In the genomic region with DNA sequence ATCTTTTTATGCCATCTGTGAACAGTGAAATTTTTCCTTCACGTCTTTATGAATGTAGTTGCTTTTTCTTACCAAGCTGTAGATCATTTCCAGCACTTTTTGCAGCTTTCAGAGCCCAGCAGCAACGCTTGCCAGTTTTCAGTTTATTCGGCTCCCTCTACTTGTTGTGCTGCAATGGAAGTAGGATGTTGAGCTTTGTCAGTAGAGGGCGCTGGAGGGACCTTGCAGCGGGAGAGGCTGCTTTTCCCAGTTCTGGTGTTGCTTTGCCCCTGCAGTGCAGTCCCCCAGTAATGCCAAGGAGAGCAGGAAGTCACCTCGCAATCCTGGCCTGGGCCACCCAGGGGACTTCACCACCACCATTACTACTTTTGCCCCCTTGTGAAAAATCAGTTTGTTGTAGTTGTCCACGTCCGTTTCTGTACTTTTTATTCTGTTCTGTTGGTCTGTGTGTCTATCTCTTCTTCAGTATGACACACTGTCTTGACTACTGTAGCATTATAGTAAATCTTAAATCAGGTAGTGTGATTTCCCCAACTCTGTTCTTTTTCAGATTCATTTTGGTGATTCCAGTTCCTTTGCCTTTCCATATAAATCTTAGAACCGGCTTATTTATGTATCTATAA, we compare ENCODE assay signal across 8 cellular contexts. TPM values are rescaled to one million over a fixed set of nuclear protein-coding genes. Genes with fewer than 3 reads are reported as not detected.
A peak's percentile ranks its signal among the peaks of the same experiment; 100 is the strongest.
DNase-seq lines count a peak whose midpoint lies in the region; ATAC-seq and TF ChIP-seq lines count a peak whose summit lies in the region.

No MANE protein-coding gene starts in this region.

- H3K4me1 ChIP-seq in OCI-LY7 (ENCODE audit: insufficient read depth, low read length, poor library complexity, severe bottlenecking) (no peaks in the 10 kb centered on the region), hepatocyte (ENCODE audit: insufficient read depth) (no peaks in the 10 kb centered on the region), prostate gland (replicated peaks) (no peaks in the 10 kb centered on the region)

- peak; percentile 43 for TF ChIP-seq CTCF in GM13976 (IDR thresholded peaks at IDR 0.05; ENCODE audit: borderline replicate concordance, control extremely low read depth, extremely low read depth, insufficient read depth, missing control alignments)
- peak; percentile 79 for TF ChIP-seq CTCF in OCI-LY7 (conservative IDR thresholded peaks at IDR 0.05; ENCODE audit: low read length)
- peak; percentile 28 for TF ChIP-seq CTCF in hepatocyte (IDR thresholded peaks at IDR 0.05; ENCODE audit: poor library complexity)
- TF ChIP-seq CTCF in prostate gland (IDR thresholded peaks at IDR 0.05): no peak

- no peak overlapping the region for H3K4me3 Mint-ChIP-seq in activated naive CD8-positive, alpha-beta T cell treated with anti-CD3 and anti-CD28 coated beads, Interleukin-2, amount 50 U/mL, for 24 hours

- no peaks in the 10 kb centered on the region for H3K9me3 Mint-ChIP-seq in activated naive CD8-positive, alpha-beta T cell treated with anti-CD3 and anti-CD28 coated beads, Interleukin-2, amount 50 U/mL, for 24 hours

- CTCF ChIA-PET in OCI-LY7 (lab: Charles Lee; ENCODE audit: unreplicated experiment): no interaction called here

- H3K9me2 ChIP-seq in OCI-LY7 (ENCODE audit: insufficient read depth, low read length) (no peaks in the 10 kb centered on the region), hepatocyte (replicated peaks; ENCODE audit: insufficient read depth) (no peaks in the 10 kb centered on the region)

- no peaks in the 10 kb centered on the region for H4K20me1 ChIP-seq in OCI-LY7 (ENCODE audit: insufficient read depth, low read length)
- no peaks in the 10 kb centered on the region for H4K20me1 ChIP-seq in hepatocyte (ENCODE audit: insufficient read depth, poor library complexity, severe bottlenecking)

- peaks cover 31% of the 10 kb centered on the region for H3K4me1 Mint-ChIP-seq in activated naive CD8-positive, alpha-beta T cell treated with anti-CD3 and anti-CD28 coated beads, Interleukin-2, amount 50 U/mL, for 24 hours

- POLR2A ChIA-PET in OCI-LY7 (lab: Charles Lee): no interaction called here

- intact Hi-C loops in OCI-LY7 (cut with micrococcal nuclease; ENCODE audit: unreplicated experiment): no loop called here
- intact Hi-C loops in prostate gland (cut with DNase I): no loop called here

- BruUV-seq in OCI-LY7 (replicated peaks; lab: Mats Ljungman, UMichigan): no TSS peak

- H3K9me3 ChIP-seq in OCI-LY7 (ENCODE audit: low read length) (no peaks in the 10 kb centered on the region), hepatocyte (ENCODE audit: low read depth) (no peaks in the 10 kb centered on the region), prostate gland (no peaks in the 10 kb centered on the region)

- H3K4me2 ChIP-seq in OCI-LY7 (ENCODE audit: low read length) (no peak overlapping the region), hepatocyte (no peak overlapping the region)

- H3K27ac ChIP-seq in OCI-LY7 (ENCODE audit: low read depth, low read length, poor library complexity, severe bottlenecking): no peak overlapping the region
- H3K27ac ChIP-seq in hepatocyte: no peak overlapping the region
- no peak overlapping the region for H3K27ac ChIP-seq in prostate gland

- no peak overlapping the region for H3K4me3 ChIP-seq in OCI-LY7 (ENCODE audit: low read depth, low read length, poor library complexity, severe bottlenecking)
- no peak overlapping the region for H3K4me3 ChIP-seq in hepatocyte
- H3K4me3 ChIP-seq in prostate gland: no peak overlapping the region

- DNase-seq in AG20443 (ENCODE audit: low spot score) (peak; percentile 43), GM13976 (ENCODE audit: low spot score) (no peak), OCI-LY7 (ENCODE audit: low spot score) (peak; percentile 48), hepatocyte (ENCODE audit: low spot score) (peak; percentile 54), prostate gland (ENCODE audit: low spot score) (no peak)
- DNase-seq in activated naive CD8-positive, alpha-beta T cell treated with anti-CD3 and anti-CD28 coated beads, Interleukin-2, amount 50 U/mL, for 24 hours: peak; percentile 48
- DNase-seq in stimulated activated CD4-positive, alpha-beta T cell treated with anti-CD3 and anti-CD28 coated beads, Interleukin-15, amount 100 ng/mL, for 24 hours: peak; percentile 55

- peak overlapping the region; percentile 39 for H3K27ac Mint-ChIP-seq in activated naive CD8-positive, alpha-beta T cell treated with anti-CD3 and anti-CD28 coated beads, Interleukin-2, amount 50 U/mL, for 24 hours

- peaks cover 11% of the 10 kb centered on the region for H3K36me3 ChIP-seq in OCI-LY7 (ENCODE audit: insufficient read depth, low read length)
- no peaks in the 10 kb centered on the region for H3K36me3 ChIP-seq in hepatocyte (replicated peaks; ENCODE audit: insufficient read depth, low read depth)
- no peaks in the 10 kb centered on the region for H3K36me3 ChIP-seq in prostate gland

- no peaks in the 10 kb centered on the region for H3K27me3 Mint-ChIP-seq in activated naive CD8-positive, alpha-beta T cell treated with anti-CD3 and anti-CD28 coated beads, Interleukin-2, amount 50 U/mL, for 24 hours

- H3K36me3 Mint-ChIP-seq in activated naive CD8-positive, alpha-beta T cell treated with anti-CD3 and anti-CD28 coated beads, Interleukin-2, amount 50 U/mL, for 24 hours (ENCODE audit: low read depth): peaks cover 28% of the 10 kb centered on the region

- TF ChIP-seq POLR2A in prostate gland (IDR thresholded peaks at IDR 0.05): no peak

- ATAC-seq in activated naive CD8-positive, alpha-beta T cell treated with anti-CD3 and anti-CD28 coated beads, Interleukin-2, amount 50 U/mL, for 24 hours: no peak
- ATAC-seq in HG03159 (IDR thresholded peaks at IDR 0.05; ENCODE audit: unreplicated experiment): no peak

- 51% methylated on average over 9 of the region's 9 CpGs for WGBS in hepatocyte (ENCODE audit: low lambda C conversion rate, missing lambda C conversion rate)
- 44% methylated on average over 9 of the region's 9 CpGs for WGBS in prostate gland

- H3K79me2 ChIP-seq in OCI-LY7 (ENCODE audit: insufficient read depth, low read depth, low read length): no peaks in the 10 kb centered on the region
- peaks cover 3% of the 10 kb centered on the region for H3K79me2 ChIP-seq in hepatocyte

- H3K27me3 ChIP-seq in hepatocyte (no peaks in the 10 kb centered on the region), prostate gland (replicated peaks; ENCODE audit: insufficient read depth) (no peaks in the 10 kb centered on the region)

- H2AFZ ChIP-seq in OCI-LY7 (ENCODE audit: low read length): no peak overlapping the region
- no peak overlapping the region for H2AFZ ChIP-seq in hepatocyte

- in situ Hi-C loops in GM13976 (cut with MboI; ENCODE audit: low sequenced_read_pairs, unreplicated experiment): no loop called here

RNA-seq across cellular contexts. Expression of a gene that starts 21.8 kb away (rescaled TPM):
- total RNA-seq in OCI-LY7 (2014; rRNA removed; shearing (Covaris generic)): 23.9 and 30.6 TPM in 2 replicates
- total RNA-seq in OCI-LY7 (2022): 12.2 and 14.3 TPM in 2 replicates
- 10.8 and 14.2 TPM in 2 replicates for total RNA-seq in hepatocyte
- polyA plus RNA-seq in hepatocyte: 16.3 and 18.4 TPM in 2 replicates
- 10 to 100 TPM; 23.2 to 27.4 TPM for total RNA-seq in prostate gland

RNA-seq across cellular contexts. Expression of a gene that starts 21.8 kb away (rescaled TPM):
- 13.4 and 16.9 TPM in 2 replicates for total RNA-seq in OCI-LY7 (2014; rRNA removed; shearing (Covaris generic))
- total RNA-seq in OCI-LY7 (2022) (37.3 and 39.6 TPM in 2 replicates), hepatocyte (0.32 and 1.7 TPM in 2 replicates), prostate gland (10 to 100 TPM in 1 of 2 donors, under 1 TPM in 1; 0.36 to 15.8 TPM)
- 13.2 TPM in 2 replicates for polyA plus RNA-seq in hepatocyte

RNA-seq across cellular contexts. Expression of a gene that starts 22.2 kb away (rescaled TPM):
- total RNA-seq in OCI-LY7 (2014; rRNA removed; shearing (Covaris generic)): 11.9 and 12.1 TPM in 2 replicates
- total RNA-seq in OCI-LY7 (2022): 23.5 and 25.8 TPM in 2 replicates
- total RNA-seq in hepatocyte: 13.4 and 19.8 TPM in 2 replicates
- polyA plus RNA-seq in hepatocyte: 21.5 and 27.2 TPM in 2 replicates
- total RNA-seq in prostate gland: 10 to 100 TPM in 1 of 2 donors, 1 to 10 TPM in 1; 10.0 to 19.3 TPM

RNA-seq across cellular contexts. Expression of a gene that starts 22.5 kb away (rescaled TPM):
- 37.2 and 57.5 TPM in 2 replicates for total RNA-seq in OCI-LY7 (2014; rRNA removed; shearing (Covaris generic))
- total RNA-seq in OCI-LY7 (2022) (45.3 and 50.0 TPM in 2 replicates), hepatocyte (57.7 and 65.7 TPM in 2 replicates), prostate gland (10 to 100 TPM; 47.0 to 72.7 TPM)
- 87.5 and 103 TPM in 2 replicates for polyA plus RNA-seq in hepatocyte

RNA-seq across cellular contexts. Expression of a gene that starts 26.6 kb away (rescaled TPM):
- total RNA-seq in OCI-LY7 (2014; rRNA removed; shearing (Covaris generic)): 0.47 and 0.95 TPM in 2 replicates
- total RNA-seq in OCI-LY7 (2022) (1.7 and 2.1 TPM in 2 replicates), hepatocyte (1.4 and 2.1 TPM in 2 replicates), prostate gland (10 to 100 TPM; 13.2 to 39.1 TPM)
- 0.92 and 1.7 TPM in 2 replicates for polyA plus RNA-seq in hepatocyte

Comparison
In these comparisons a context has a peak if more than half of its experiments do, and no peak if none do; other contexts are left out.
1. DNase-seq: peak in AG20443 (single experiment), OCI-LY7 (single experiment), activated naive CD8-positive, alpha-beta T cell treated with anti-CD3 and anti-CD28 coated beads, Interleukin-2, amount 50 U/mL, for 24 hours (single experiment), hepatocyte (single experiment) and stimulated activated CD4-positive, alpha-beta T cell treated with anti-CD3 and anti-CD28 coated beads, Interleukin-15, amount 100 ng/mL, for 24 hours (single experiment); none in GM13976 (single experiment) and prostate gland (single experiment).
2. CTCF ChIP-seq: peak in GM13976 (single experiment), OCI-LY7 (single experiment) and hepatocyte (single experiment); none in prostate gland (0 of 4).